Comparison of ENCODE assay signal across 14 cellular contexts in genomic region chr12:64877363-64878004, GRCh38. TPM values are rescaled to one million over a fixed set of nuclear protein-coding genes. Genes with fewer than 3 reads are reported as not detected.
DNase-seq lines count a peak whose midpoint lies in the region; ATAC-seq and TF ChIP-seq lines count a peak whose summit lies in the region.
"Had no signal": no experiment of that assay in that cellular context is flagged by ENCODE, and none has a peak within 500 bp of the region (broad histone marks: within the 10 kb centered on the region; RNA-seq: fewer than 3 reads in every experiment).

No MANE protein-coding gene starts in this region.

- DNase-seq in GM13976 (ENCODE audit: low spot score) (peak; percentile 74), KBM-7 (no peak), left colon (no peak), substantia nigra (lab: John Stamatoyannopoulos, UW) (no peak), NCI-H748 treated with DMSO at 0.1 percent for 48 hours (lab: John Stamatoyannopoulos, UW) (no peak)
- DNase-seq: amniotic stem cell; CD4-positive, alpha-beta memory T cell; IMR-90; NCI-H2081; RPMI8226; stimulated activated CD8-positive, alpha-beta memory T cell treated with anti-CD3 and anti-CD28 coated beads, Interleukin-4, amount 100 ng/mL, for 48 hours had no signal

- intact Hi-C loops in left colon (cut with DNase I, micrococcal nuclease) = no loop called here

- in situ Hi-C loops in GM13976 (cut with MboI; ENCODE audit: low sequenced_read_pairs, unreplicated experiment) = loop anchor here (25.0 kb wide), 2 partner anchors 360 to 1235 kb away; no protein-coding TSS in a partner anchor
- in situ Hi-C loops in KBM-7 (cut with MboI; ENCODE audit: low pct_unique_long_range_greater_than_20kb, low sequenced_read_pairs) = loop anchor here (25.0 kb wide), 1 partner anchor 410 kb away; the partner anchor contains the start of gene MSRB3

- no peak for TF ChIP-seq CTCF in GM13976 (IDR thresholded peaks at IDR 0.05; ENCODE audit: borderline replicate concordance, control extremely low read depth, extremely low read depth, insufficient read depth, missing control alignments)

- ATAC-seq in GM19351 (IDR thresholded peaks at IDR 0.05; ENCODE audit: unreplicated experiment) (peak; percentile 90), HG02852 (IDR thresholded peaks at IDR 0.05; ENCODE audit: unreplicated experiment) (peak; percentile 85), HG03571 (IDR thresholded peaks at IDR 0.05; ENCODE audit: unreplicated experiment) (peak; percentile 64), left colon (no peak)

- H3K27ac ChIP-seq in substantia nigra (ENCODE audit: low read depth, low read length, poor library complexity, severe bottlenecking) = no peak overlapping the region

RNA-seq across cellular contexts. Expression of gene TBC1D30, which starts 53.0 kb away (rescaled TPM):
- 10 to 100 TPM in 1 of 2 donors, 1 to 10 TPM in 1; 10.0 to 12.8 TPM for total RNA-seq in left colon
